Comparison of ENCODE assay signal across 18 cellular contexts in genomic region chr5:180086816-180087426, GRCh38. TPM values are rescaled to one million over a fixed set of nuclear protein-coding genes. Genes with fewer than 3 reads are reported as not detected.
DNase-seq lines count a peak whose midpoint lies in the region; ATAC-seq lines count a peak whose summit lies in the region.
"Had no signal": no experiment of that assay in that cellular context is flagged by ENCODE, and none has a peak within 500 bp of the region (broad histone marks: within the 10 kb centered on the region; RNA-seq: fewer than 3 reads in every experiment).

No MANE protein-coding gene starts in this region.

- DNase-seq in CD4-positive, alpha-beta memory T cell, result no peak
- DNase-seq in central memory CD8-positive, alpha-beta T cell (ENCODE audit: low spot score in 2 of 2), result no peak
- no peak for DNase-seq in naive thymus-derived CD8-positive, alpha-beta T cell
- DNase-seq in NCI-H1436 (lab: John Stamatoyannopoulos, UW) (no peak), NCI-H774 (lab: John Stamatoyannopoulos, UW) (no peak)
- DNase-seq in stimulated activated naive CD8-positive, alpha-beta T cell treated with anti-CD3 and anti-CD28 coated beads, Interleukin-15, Interleukin-2, amounts not matched to agents 100 U/mL and 50 U/mL, for 24 hours, result no peak
- DNase-seq: EL, IMR-90, NCI-H2029, NCI-H2171, NCI-H510A, Peyer's patch had no signal

- H3K27ac Mint-ChIP-seq in CD4-positive, alpha-beta memory T cell, result peak overlapping the region in 4 of 7 donors; percentile 47 to 85 (median 60)
- no peak overlapping the region for H3K27ac Mint-ChIP-seq in central memory CD8-positive, alpha-beta T cell (ENCODE audit: low read depth)
- peak overlapping the region in 8 of 10 donors; percentile 11 to 88 (median 66) for H3K27ac Mint-ChIP-seq in naive thymus-derived CD8-positive, alpha-beta T cell

- no peaks in the 10 kb centered on the region for H3K27me3 ChIP-seq in CD4-positive, alpha-beta memory T cell (ENCODE audit: insufficient read depth, low read length)
- no peaks in the 10 kb centered on the region for H3K27me3 ChIP-seq in HUES48 (ENCODE audit: control insufficient read depth, insufficient read depth, low read length)
- H3K27me3 ChIP-seq: Peyer's patch had no signal

- H3K36me3 Mint-ChIP-seq in CD4-positive, alpha-beta memory T cell, result peaks cover 0 to 1% of the 10 kb centered on the region in 2 donors
- peaks cover 4% of the 10 kb centered on the region for H3K36me3 Mint-ChIP-seq in central memory CD8-positive, alpha-beta T cell (ENCODE audit: insufficient read depth)
- no peaks in the 10 kb centered on the region for H3K36me3 Mint-ChIP-seq in naive thymus-derived CD8-positive, alpha-beta T cell

- peaks cover 4 to 15% of the 10 kb centered on the region in 2 donors for H3K27me3 Mint-ChIP-seq in CD4-positive, alpha-beta memory T cell
- H3K27me3 Mint-ChIP-seq in central memory CD8-positive, alpha-beta T cell, result peaks cover 14% of the 10 kb centered on the region
- H3K27me3 Mint-ChIP-seq in naive thymus-derived CD8-positive, alpha-beta T cell, result peaks cover 0 to 12% (median 4%) of the 10 kb centered on the region in 5 donors

- H3K4me3 Mint-ChIP-seq in CD4-positive, alpha-beta memory T cell, result peak overlapping the region in 1 of 8 donors; percentile 20
- peak overlapping the region; percentile 12 for H3K4me3 Mint-ChIP-seq in central memory CD8-positive, alpha-beta T cell
- H3K4me3 Mint-ChIP-seq in naive thymus-derived CD8-positive, alpha-beta T cell, result peak overlapping the region in 4 of 10 donors; percentile 2 to 46 (median 24)

- peaks cover 13% of the 10 kb centered on the region for H3K4me1 ChIP-seq in CD4-positive, alpha-beta memory T cell (ENCODE audit: insufficient read depth, low read length)
- peaks cover 43% of the 10 kb centered on the region for H3K4me1 ChIP-seq in HUES48 (ENCODE audit: control insufficient read depth, insufficient read depth, low read length)

- POLR2A ChIA-PET in CD4-positive, alpha-beta memory T cell (lab: Charles Lee; ENCODE audit: partially characterized antibody), result no interaction called here
- POLR2A ChIA-PET in naive thymus-derived CD8-positive, alpha-beta T cell (lab: Charles Lee), result interaction anchor here (0.7 to 2.5 kb wide), 3 partner anchors 14 to 406 kb away, joined by 3 to 6 read pairs (median 4); partner anchors contain the start of gene CBY3

- no peak for ATAC-seq in central memory CD8-positive, alpha-beta T cell (replicated peaks; ENCODE audit: extremely low read depth, poor library complexity, severe bottlenecking)
- ATAC-seq in naive thymus-derived CD8-positive, alpha-beta T cell, result no peak
- no peak for ATAC-seq in stimulated activated naive CD8-positive, alpha-beta T cell treated with anti-CD3 and anti-CD28 coated beads, Interleukin-15, Interleukin-2, amounts not matched to agents 100 U/mL and 50 U/mL, for 24 hours
- no peak for ATAC-seq in HG03469 (IDR thresholded peaks at IDR 0.05; ENCODE audit: unreplicated experiment)
- ATAC-seq: Right ventricle myocardium inferior had no signal

- no peaks in the 10 kb centered on the region for H3K9me3 ChIP-seq in CD4-positive, alpha-beta memory T cell (ENCODE audit: control insufficient read depth in 1 of 2, low read length in 2 of 2)
- no peaks in the 10 kb centered on the region for H3K9me3 ChIP-seq in HUES48 (ENCODE audit: control insufficient read depth, insufficient read depth, low read length)
- H3K9me3 ChIP-seq: HAP-1, Peyer's patch had no signal

- H3K4me1 Mint-ChIP-seq in CD4-positive, alpha-beta memory T cell, result peaks cover 11 to 24% (median 16%) of the 10 kb centered on the region in 4 donors
- peaks cover 5% of the 10 kb centered on the region for H3K4me1 Mint-ChIP-seq in central memory CD8-positive, alpha-beta T cell
- H3K4me1 Mint-ChIP-seq in naive thymus-derived CD8-positive, alpha-beta T cell, result peaks cover 10 to 42% (median 27%) of the 10 kb centered on the region in 4 donors

- H3K36me3 ChIP-seq in CD4-positive, alpha-beta memory T cell (ENCODE audit: insufficient read depth, low read length), result no peaks in the 10 kb centered on the region
- no peaks in the 10 kb centered on the region for H3K36me3 ChIP-seq in HUES48 (ENCODE audit: control insufficient read depth, insufficient read depth, low read length)
- H3K36me3 ChIP-seq: HAP-1, Peyer's patch had no signal

- CTCF ChIA-PET in CD4-positive, alpha-beta memory T cell (lab: Charles Lee; ENCODE audit: partially characterized antibody), result interaction anchor here (0.7 kb wide), 1 partner anchor 466 kb away, joined by 3 read pairs; no protein-coding TSS in a partner anchor

- H3K4me3 ChIP-seq in CD4-positive, alpha-beta memory T cell (ENCODE audit: low read length in 2 of 2), result no peak overlapping the region
- H3K4me3 ChIP-seq in HUES48 (ENCODE audit: low read depth, low read length), result no peak overlapping the region
- H3K4me3 ChIP-seq: HAP-1, Peyer's patch, SK-N-MC had no signal

- intact Hi-C loops in CD4-positive, alpha-beta memory T cell (cut with micrococcal nuclease), result no loop called here

- H3K9me3 Mint-ChIP-seq in CD4-positive, alpha-beta memory T cell, result no peaks in the 10 kb centered on the region
- no peaks in the 10 kb centered on the region for H3K9me3 Mint-ChIP-seq in central memory CD8-positive, alpha-beta T cell
- no peaks in the 10 kb centered on the region for H3K9me3 Mint-ChIP-seq in naive thymus-derived CD8-positive, alpha-beta T cell

- no peak overlapping the region for H3K27ac ChIP-seq in CD4-positive, alpha-beta memory T cell (ENCODE audit: low read depth, low read length)
- H3K27ac ChIP-seq in HUES48 (ENCODE audit: low read depth, low read length), result peak overlapping the region; percentile 23
- H3K27ac ChIP-seq: C4-2B, Peyer's patch, SK-N-MC had no signal

- no peak overlapping the region for H3K9ac ChIP-seq in HUES48 (ENCODE audit: low read depth, low read length)

RNA-seq across cellular contexts. Expression of gene RNF130, which starts 15.4 kb away (rescaled TPM):
- total RNA-seq in CD4-positive, alpha-beta memory T cell, result 10 to 100 TPM; 18.1 to 21.2 TPM
- polyA plus RNA-seq in CD4-positive, alpha-beta memory T cell, result 10 to 100 TPM; 16.8 to 18.0 TPM
- 10 to 100 TPM; 22.6 to 24.2 TPM for total RNA-seq in naive thymus-derived CD8-positive, alpha-beta T cell
- polyA plus RNA-seq in naive thymus-derived CD8-positive, alpha-beta T cell, result 10 to 100 TPM; 17.8 to 23.2 (median 22.5) TPM
